Comparison of ENCODE assay signal across 21 cellular contexts in genomic region chr17:627051-627450, GRCh38.
"Had no signal": no experiment of that assay in that cellular context is flagged by ENCODE, and none has a peak within 500 bp of the region (broad histone marks: within the 10 kb centered on the region; RNA-seq: fewer than 3 reads in every experiment).

No MANE protein-coding gene starts in this region.

- H3K4me3 Mint-ChIP-seq: activated B cell treated with CpG ODN at 0.5 μM for 24 hours; activated naive CD4-positive, alpha-beta T cell treated with anti-CD3 and anti-CD28 coated beads for 36 hours; immature natural killer cell; mesothelial cell of epicardium; naive thymus-derived CD8-positive, alpha-beta T cell; stimulated activated memory B cell treated with anti-CD40 and anti-IgM and Interleukin-4, amounts not matched to agents 10 μg/mL and 1 μg/mL and 100 μg/mL, for 72 hours had no signal

- H3K9me3 ChIP-seq: left ventricle myocardium inferior, stomach, uterus had no signal

- H3K4me1 Mint-ChIP-seq: activated B cell treated with CpG ODN at 0.5 μM for 24 hours, mesothelial cell of epicardium had no signal

- H3K27ac Mint-ChIP-seq: activated B cell treated with CpG ODN at 0.5 μM for 24 hours; activated naive CD4-positive, alpha-beta T cell treated with anti-CD3 and anti-CD28 coated beads for 36 hours; immature natural killer cell; mesothelial cell of epicardium; naive thymus-derived CD8-positive, alpha-beta T cell; progenitor cell of endocrine pancreas; stimulated activated memory B cell treated with anti-CD40 and anti-IgM and Interleukin-4, amounts not matched to agents 10 μg/mL and 1 μg/mL and 100 μg/mL, for 72 hours had no signal

- DNase-seq: activated B cell treated with CpG ODN at 0.5 μM for 24 hours; activated CD4-positive, alpha-beta T cell treated with anti-CD3 and anti-CD28 coated beads for 4 hours; activated CD4-positive, alpha-beta T cell treated with anti-CD3 and anti-CD28 coated beads, Interleukin-2, amount 50 U/mL, for 48 hours; activated CD8-positive, alpha-beta memory T cell treated with anti-CD3 and anti-CD28 coated beads, Interleukin-2, amount 50 U/mL, for 48 hours; activated naive CD4-positive, alpha-beta T cell treated with anti-CD3 and anti-CD28 coated beads for 36 hours; activated T-cell treated with anti-CD3 and anti-CD28 coated beads, Interleukin-2, amount 50 U/mL, for 48 hours; amygdala; foreskin fibroblast; immature natural killer cell; left ventricle myocardium inferior; naive thymus-derived CD8-positive, alpha-beta T cell; retina; stomach; T1000; trophoblast cell; uterus had no signal

- H3K36me3 ChIP-seq: uterus had no signal

- H3K27me3 Mint-ChIP-seq: activated B cell treated with CpG ODN at 0.5 μM for 24 hours; naive thymus-derived CD8-positive, alpha-beta T cell; progenitor cell of endocrine pancreas; stimulated activated memory B cell treated with anti-CD40 and anti-IgM and Interleukin-4, amounts not matched to agents 10 μg/mL and 1 μg/mL and 100 μg/mL, for 72 hours had no signal

- H3K27me3 ChIP-seq: dorsolateral prefrontal cortex, stomach, uterus had no signal

- H3K4me3 ChIP-seq: dorsolateral prefrontal cortex, left ventricle myocardium inferior, stomach, uterus had no signal

- H3K27ac ChIP-seq: dorsolateral prefrontal cortex, epithelial cell of prostate, left ventricle myocardium inferior, stomach, uterus had no signal

- H3K4me1 ChIP-seq: stomach, uterus had no signal

- ATAC-seq: naive thymus-derived CD8-positive, alpha-beta T cell; stimulated activated memory B cell treated with anti-CD40 and anti-IgM and Interleukin-4, amounts not matched to agents 10 μg/mL and 1 μg/mL and 100 μg/mL, for 72 hours had no signal

- H3K9me3 Mint-ChIP-seq: activated B cell treated with CpG ODN at 0.5 μM for 24 hours; activated naive CD4-positive, alpha-beta T cell treated with anti-CD3 and anti-CD28 coated beads for 36 hours; immature natural killer cell; mesothelial cell of epicardium; naive thymus-derived CD8-positive, alpha-beta T cell; stimulated activated memory B cell treated with anti-CD40 and anti-IgM and Interleukin-4, amounts not matched to agents 10 μg/mL and 1 μg/mL and 100 μg/mL, for 72 hours had no signal
